ENCODE assay signal across 12 cellular contexts in the genomic region with DNA sequence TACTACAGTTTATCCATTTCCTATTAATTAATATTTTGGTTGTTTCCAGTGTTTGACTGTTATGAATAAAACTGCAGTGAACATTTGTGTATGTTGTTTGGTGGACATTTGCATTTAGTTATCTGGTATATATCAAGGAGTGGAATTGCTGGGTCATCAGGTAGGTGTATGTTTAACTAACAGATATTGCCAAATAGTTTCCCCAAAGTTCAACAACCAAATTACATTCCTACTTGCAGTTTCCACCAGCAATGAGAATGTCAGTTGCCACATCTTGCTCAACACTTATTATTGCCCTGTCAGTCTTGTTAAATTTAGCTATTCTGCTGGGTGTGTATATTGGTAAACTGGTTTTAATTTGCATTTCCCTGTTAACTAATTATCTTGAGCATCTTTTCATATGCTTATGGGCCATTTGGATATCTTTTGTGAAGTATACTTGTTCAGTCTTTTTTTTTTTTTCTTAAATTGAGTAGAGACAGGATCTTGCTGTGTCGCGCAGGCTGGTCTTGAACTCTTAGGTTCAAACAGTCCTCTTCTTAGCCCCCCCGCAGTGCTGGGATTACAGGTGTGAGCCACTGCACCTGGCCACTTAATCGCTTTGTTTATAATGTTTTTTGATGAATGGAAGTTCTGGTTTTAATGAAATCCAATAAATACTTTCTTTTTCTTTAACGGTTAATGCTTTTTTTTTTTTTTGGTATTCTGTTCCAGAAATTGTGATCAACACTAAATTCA. TPM values are rescaled to one million over a fixed set of nuclear protein-coding genes. Genes with fewer than 3 reads are reported as not detected.
DNase-seq lines count a peak whose midpoint lies in the region; ATAC-seq and TF ChIP-seq lines count a peak whose summit lies in the region.
"Had no signal": no experiment of that assay in that cellular context is flagged by ENCODE, and none has a peak within 500 bp of the region (broad histone marks: within the 10 kb centered on the region; RNA-seq: fewer than 3 reads in every experiment).

No MANE protein-coding gene starts in this region.

- H3K36me3 Mint-ChIP-seq in activated naive CD4-positive, alpha-beta T cell treated with anti-CD3 and anti-CD28 coated beads, Interleukin-2, amount 10 ng/mL, durations not matched to agents 7 days and 5 days, result peaks cover 46% of the 10 kb centered on the region
- peaks cover 64% of the 10 kb centered on the region for H3K36me3 Mint-ChIP-seq in stimulated activated naive CD8-positive, alpha-beta T cell treated with anti-CD3 and anti-CD28 coated beads, Interleukin-15, Interleukin-2, amounts not matched to agents 100 ng/mL and 50 ng/mL, for 24 hours (ENCODE audit: low read depth)

- H3K9me3 Mint-ChIP-seq in activated naive CD4-positive, alpha-beta T cell treated with anti-CD3 and anti-CD28 coated beads, Interleukin-2, amount 10 ng/mL, durations not matched to agents 7 days and 5 days, result no peaks in the 10 kb centered on the region
- H3K9me3 Mint-ChIP-seq in stimulated activated naive CD8-positive, alpha-beta T cell treated with anti-CD3 and anti-CD28 coated beads, Interleukin-15, Interleukin-2, amounts not matched to agents 100 ng/mL and 50 ng/mL, for 24 hours, result no peaks in the 10 kb centered on the region

- H3K4me3 Mint-ChIP-seq in activated naive CD4-positive, alpha-beta T cell treated with anti-CD3 and anti-CD28 coated beads, Interleukin-2, amount 10 ng/mL, durations not matched to agents 7 days and 5 days, result no peak overlapping the region
- H3K4me3 Mint-ChIP-seq in stimulated activated naive CD8-positive, alpha-beta T cell treated with anti-CD3 and anti-CD28 coated beads, Interleukin-15, Interleukin-2, amounts not matched to agents 100 ng/mL and 50 ng/mL, for 24 hours, result no peak overlapping the region

- TF ChIP-seq EP300 in esophagus muscularis mucosa (IDR thresholded peaks at IDR 0.05), result no peak

- TF ChIP-seq POLR2A in esophagus muscularis mucosa (IDR thresholded peaks at IDR 0.05; ENCODE audit: low read depth) (no peak), prostate gland (IDR thresholded peaks at IDR 0.05) (no peak)

- H3K27ac Mint-ChIP-seq in activated naive CD4-positive, alpha-beta T cell treated with anti-CD3 and anti-CD28 coated beads, Interleukin-2, amount 10 ng/mL, durations not matched to agents 7 days and 5 days, result peak overlapping the region; percentile 76
- H3K27ac Mint-ChIP-seq in stimulated activated naive CD8-positive, alpha-beta T cell treated with anti-CD3 and anti-CD28 coated beads, Interleukin-15, Interleukin-2, amounts not matched to agents 100 ng/mL and 50 ng/mL, for 24 hours, result peak overlapping the region; percentile 4

- H3K4me1 ChIP-seq in esophagus muscularis mucosa, result peaks cover 64 to 99% (median 98%) of the 10 kb centered on the region in 4 donors
- H3K4me1 ChIP-seq in prostate gland (replicated peaks), result peaks cover 3% of the 10 kb centered on the region

- no peaks in the 10 kb centered on the region for H3K27me3 Mint-ChIP-seq in activated naive CD4-positive, alpha-beta T cell treated with anti-CD3 and anti-CD28 coated beads, Interleukin-2, amount 10 ng/mL, durations not matched to agents 7 days and 5 days
- no peaks in the 10 kb centered on the region for H3K27me3 Mint-ChIP-seq in stimulated activated naive CD8-positive, alpha-beta T cell treated with anti-CD3 and anti-CD28 coated beads, Interleukin-15, Interleukin-2, amounts not matched to agents 100 ng/mL and 50 ng/mL, for 24 hours

- H3K36me3 ChIP-seq in esophagus muscularis mucosa (peaks cover 8 to 27% (median 20%) of the 10 kb centered on the region in 4 donors), prostate gland (no peaks in the 10 kb centered on the region)

- CTCF ChIA-PET in activated naive CD4-positive, alpha-beta T cell treated with anti-CD3 and anti-CD28 coated beads, Interleukin-2, amount 10 ng/mL, durations not matched to agents 7 days and 5 days (lab: Charles Lee), result no interaction called here

- peak overlapping the region in 3 of 4 donors; percentile 27 to 99 (median 44) for H3K27ac ChIP-seq in esophagus muscularis mucosa (replicated peaks in 1 of 4)
- no peak overlapping the region for H3K27ac ChIP-seq in prostate gland
- H3K27ac ChIP-seq: lower lobe of right lung, WERI-Rb-1 had no signal

- ATAC-seq in GM21619 (IDR thresholded peaks at IDR 0.05; ENCODE audit: unreplicated experiment), result no peak
- ATAC-seq: Right ventricle myocardium inferior had no signal

- 75% methylated on average over 5 of the region's 5 CpGs for WGBS in esophagus muscularis mucosa
- 77% methylated on average over 5 of the region's 5 CpGs for WGBS in prostate gland

- no peak for DNase-seq in activated naive CD4-positive, alpha-beta T cell treated with anti-CD3 and anti-CD28 coated beads, Interleukin-2, amount 10 ng/mL, durations not matched to agents 7 days and 5 days
- DNase-seq in activated naive CD4-positive, alpha-beta T cell treated with Interleukin-2 at 50 U/mL for 16 hours, result no peak
- peak; percentile 61 to 88 for DNase-seq in NOMO-1 (lab: John Stamatoyannopoulos, UW; ENCODE audit: unreplicated experiment in 2 of 2)
- DNase-seq in esophagus muscularis mucosa (ENCODE audit: extremely low spot score), result no peak
- DNase-seq in stimulated activated CD4-positive, alpha-beta T cell treated with anti-CD3 and anti-CD28 coated beads, Interleukin-1b, Interleukin-23, amount 100 ng/mL, for 48 hours, result no peak
- no peak for DNase-seq in prostate gland (ENCODE audit: low spot score)
- DNase-seq: lower lobe of right lung, NCI-H2029, WERI-Rb-1 had no signal

- intact Hi-C loops in esophagus muscularis mucosa (cut with DNase I), result no loop called here
- intact Hi-C loops in prostate gland (cut with DNase I), result no loop called here

- peaks cover 49% of the 10 kb centered on the region for H3K4me1 Mint-ChIP-seq in activated naive CD4-positive, alpha-beta T cell treated with anti-CD3 and anti-CD28 coated beads, Interleukin-2, amount 10 ng/mL, durations not matched to agents 7 days and 5 days
- peaks cover 87% of the 10 kb centered on the region for H3K4me1 Mint-ChIP-seq in stimulated activated naive CD8-positive, alpha-beta T cell treated with anti-CD3 and anti-CD28 coated beads, Interleukin-15, Interleukin-2, amounts not matched to agents 100 ng/mL and 50 ng/mL, for 24 hours (ENCODE audit: low read depth)

- H3K27me3 ChIP-seq in esophagus muscularis mucosa, result no peaks in the 10 kb centered on the region
- H3K27me3 ChIP-seq in prostate gland (replicated peaks; ENCODE audit: insufficient read depth), result no peaks in the 10 kb centered on the region

- TF ChIP-seq CTCF in esophagus muscularis mucosa (IDR thresholded peaks at IDR 0.05) (no peak), prostate gland (IDR thresholded peaks at IDR 0.05) (no peak)

- H3K4me3 ChIP-seq in esophagus muscularis mucosa (no peak overlapping the region), prostate gland (no peak overlapping the region)
- H3K4me3 ChIP-seq: lower lobe of right lung had no signal

- H3K9me3 ChIP-seq in esophagus muscularis mucosa (no peaks in the 10 kb centered on the region), prostate gland (no peaks in the 10 kb centered on the region)
- H3K9me3 ChIP-seq: lower lobe of right lung had no signal

RNA-seq across cellular contexts. Expression of a gene that starts 7.9 kb away (rescaled TPM):
- 10 to 100 TPM; 53.1 to 71.5 (median 56.5) TPM for total RNA-seq in esophagus muscularis mucosa
- total RNA-seq in prostate gland, result 10 to 100 TPM; 46.0 to 50.0 TPM

RNA-seq across cellular contexts. Expression of a gene that starts 55.9 kb away (rescaled TPM):
- total RNA-seq in esophagus muscularis mucosa (10 to 100 TPM; 13.4 to 18.2 (median 16.1) TPM), prostate gland (10 to 100 TPM; 22.7 to 41.8 TPM)

Comparison
In these comparisons a context has a peak if more than half of its experiments do, and no peak if none do; other contexts are left out.
1. DNase-seq: peak in NOMO-1 (2 of 2); none in activated naive CD4-positive, alpha-beta T cell treated with anti-CD3 and anti-CD28 coated beads, Interleukin-2, amount 10 ng/mL, durations not matched to agents 7 days and 5 days (single experiment), activated naive CD4-positive, alpha-beta T cell treated with Interleukin-2 at 50 U/mL for 16 hours (single experiment), esophagus muscularis mucosa (single experiment), stimulated activated CD4-positive, alpha-beta T cell treated with anti-CD3 and anti-CD28 coated beads, Interleukin-1b, Interleukin-23, amount 100 ng/mL, for 48 hours (single experiment) and prostate gland (single experiment).
2. H3K27ac ChIP-seq: peak in esophagus muscularis mucosa (3 of 4); none in prostate gland (0 of 2).